ENCODE assay signal across 1 cellular context in genomic region chr2:179268277-179268935, GRCh38.
TF ChIP-seq lines count a peak whose summit lies in the region.

No MANE protein-coding gene starts in this region.

TF ChIP-seq in GM12878, 131 proteins besides CTCF, POLR2A, EP300 and RAD21 (continued from another document and continues in another):
- TF ChIP-seq CUX1 (IDR thresholded peaks at IDR 0.05; ENCODE audit: insufficient replicate concordance, low read depth, low read length) (no peak), RCOR1 (conservative IDR thresholded peaks at IDR 0.05; ENCODE audit: low read depth, low read length) (no peak), FOS (IDR thresholded peaks at IDR 0.05; ENCODE audit: borderline replicate concordance, extremely low read depth, insufficient read length) (no peak), ZBTB4 (CRISPR knock-in tag; IDR thresholded peaks at IDR 0.05) (no peak), SPI1 (IDR thresholded peaks at IDR 0.05; ENCODE audit: borderline replicate concordance, insufficient read depth, low read depth, low read length) (no peak), IKZF2 (IDR thresholded peaks at IDR 0.05) (peak in 1 of 2 experiments; percentile 40; a peak in 1 of 4 replicates), SREBF1 (IDR thresholded peaks at IDR 0.05; ENCODE audit: low read length) (no peak), ZNF592 (IDR thresholded peaks at IDR 0.05) (no peak), FOXM1 (IDR thresholded peaks at IDR 0.05; ENCODE audit: low read depth, low read length) (peak; percentile 78), SREBF2 (IDR thresholded peaks at IDR 0.05; ENCODE audit: low read length) (no peak), HDGF (IDR thresholded peaks at IDR 0.05) (no peak), FOXK2 (IDR thresholded peaks at IDR 0.05) (no peak), E2F4 (IDR thresholded peaks at IDR 0.05; ENCODE audit: low read depth, low read length) (no peak), PKNOX1 (IDR thresholded peaks at IDR 0.05) (no peak), CHD2 (IDR thresholded peaks at IDR 0.05; ENCODE audit: borderline replicate concordance, low read depth, low read length) (no peak), CHD1 (IDR thresholded peaks at IDR 0.05; ENCODE audit: low read depth, low read length) (no peak), ATF2 (IDR thresholded peaks at IDR 0.05; ENCODE audit: low read length) (peak; percentile 66), RAD51 (IDR thresholded peaks at IDR 0.05) (no peak), BHLHE40 (IDR thresholded peaks at IDR 0.05; ENCODE audit: borderline replicate concordance in 1 of 2, low read depth in 2 of 2, low read length in 1 of 2) (no peak), PML (IDR thresholded peaks at IDR 0.05; ENCODE audit: low read length) (peak; percentile 71), ZNF687 (IDR thresholded peaks at IDR 0.05) (no peak), CEBPB (IDR thresholded peaks at IDR 0.05; ENCODE audit: borderline replicate concordance in 1 of 2, low read depth in 2 of 2, low read length in 2 of 2) (no peak), PAX8 (IDR thresholded peaks at IDR 0.05) (no peak), ATF7 (IDR thresholded peaks at IDR 0.05; ENCODE audit: low read depth) (no peak), RBBP5 (conservative IDR thresholded peaks at IDR 0.05) (no peak), BRCA1 (IDR thresholded peaks at IDR 0.05; ENCODE audit: low read depth, low read length) (no peak), STAT1 (conservative IDR thresholded peaks at IDR 0.05) (no peak), NKRF (conservative IDR thresholded peaks at IDR 0.05) (no peak), MAX (IDR thresholded peaks at IDR 0.05; ENCODE audit: low read depth, low read length) (no peak), ZBED1 (IDR thresholded peaks at IDR 0.05; ENCODE audit: borderline replicate concordance) (peak; percentile 66; the same call in 1 of the 2 replicates), KAT2A (conservative IDR thresholded peaks at IDR 0.05; ENCODE audit: control insufficient read depth, low read depth, low read length) (no peak), ZNF24 (IDR thresholded peaks at IDR 0.05) (no peak), ZZZ3 (IDR thresholded peaks at IDR 0.05; ENCODE audit: control insufficient read depth, insufficient read length, low read depth) (no peak)
